ENCODE assay signal across 9 cellular contexts in genomic region chr2:172735646-172736418, GRCh38. TPM values are rescaled to one million over a fixed set of nuclear protein-coding genes. Genes with fewer than 3 reads are reported as not detected.
DNase-seq lines count a peak whose midpoint lies in the region; ATAC-seq and TF ChIP-seq lines count a peak whose summit lies in the region.
"Had no signal": no experiment of that assay in that cellular context is flagged by ENCODE, and none has a peak within 500 bp of the region (broad histone marks: within the 10 kb centered on the region; RNA-seq: fewer than 3 reads in every experiment).

RAPGEF4 (plus strand) TSS chr2:172735845; CDS start chr2:172735984, 139 bp downstream.

- no peak within 1 kb of the TSS for H3K27ac ChIP-seq in coronary artery
- H3K27ac ChIP-seq: KMS-11 had no signal

- no peak for ATAC-seq in GM18861 (IDR thresholded peaks at IDR 0.05; ENCODE audit: unreplicated experiment)

- DNase-seq in DMS53 treated with DMSO at 0.1 percent for 48 hours (lab: John Stamatoyannopoulos, UW; ENCODE audit: unreplicated experiment): peak; percentile 20
- DNase-seq in NCI-H1092 (lab: John Stamatoyannopoulos, UW): peak; percentile 19
- no peak for DNase-seq in coronary artery (ENCODE audit: low spot score)
- peak in 1 of 2 donors; percentile 32 for DNase-seq in lung microvascular endothelial cell (ENCODE audit: low read depth in 2 of 2)
- DNase-seq in ureter (ENCODE audit: low spot score): no peak
- DNase-seq in SIG-M5 (lab: John Stamatoyannopoulos, UW): no peak
- no peak for DNase-seq in NCI-H1048 (lab: John Stamatoyannopoulos, UW)

- no peak for TF ChIP-seq CTCF in coronary artery (IDR thresholded peaks at IDR 0.05)

- H3K4me3 ChIP-seq in coronary artery: peak within 1 kb of the TSS; percentile 65

RNA-seq across cellular contexts. Expression of gene RAPGEF4, which starts in this region (rescaled TPM):
- total RNA-seq in lung microvascular endothelial cell (13.9 and 17.3 TPM in 2 replicates), ureter (18.6 TPM)

Comparison
In these comparisons a context has a peak if more than half of its experiments do, and no peak if none do; other contexts are left out.
1. DNase-seq: peak in DMS53 treated with DMSO at 0.1 percent for 48 hours (single experiment) and NCI-H1092 (single experiment); none in coronary artery (single experiment), ureter (single experiment), SIG-M5 (single experiment) and NCI-H1048 (single experiment).